In genomic region chr5:45037927-45038326, GRCh38 we compare ENCODE assay signal across 16 cellular contexts.
"Had no signal": no experiment of that assay in that cellular context is flagged by ENCODE, and none has a peak within 500 bp of the region (broad histone marks: within the 10 kb centered on the region; RNA-seq: fewer than 3 reads in every experiment).

No MANE protein-coding gene starts in this region.

- DNase-seq: immature natural killer cell; kidney; left cardiac atrium; left ventricle myocardium inferior; lower lobe of right lung; natural killer cell; ovary; right cardiac atrium; stimulated activated CD4-positive, alpha-beta T cell treated with anti-CD3 and anti-CD28 coated beads, Interleukin-12 subunit alpha, Interleukin-12 subunit beta, amount 100 ng/mL, for 4 hours; stimulated activated naive CD4-positive, alpha-beta T cell; stomach had no signal

- H3K4me3 ChIP-seq: left ventricle myocardium inferior, lower lobe of right lung, ovary, stomach had no signal

- FAIRE-seq: small intestine had no signal

- H3K27ac Mint-ChIP-seq: immature natural killer cell, memory B cell, mesothelial cell of epicardium, natural killer cell had no signal

- ATAC-seq: foreskin keratinocyte, natural killer cell, right cardiac atrium had no signal

- H3K36me3 Mint-ChIP-seq: immature natural killer cell, memory B cell, mesothelial cell of epicardium, natural killer cell had no signal

- H3K9me3 Mint-ChIP-seq: memory B cell, mesothelial cell of epicardium, neural crest cell had no signal

- H3K27me3 ChIP-seq: foreskin keratinocyte, ovary, stomach had no signal

- H3K27ac ChIP-seq: foreskin keratinocyte, left ventricle myocardium inferior, lower lobe of right lung, ovary, stomach had no signal

- H3K4me3 Mint-ChIP-seq: immature natural killer cell, memory B cell, mesothelial cell of epicardium, natural killer cell, neural crest cell had no signal

- H3K4me1 ChIP-seq: foreskin keratinocyte, lower lobe of right lung, stomach had no signal

- H3K4me1 Mint-ChIP-seq: immature natural killer cell, memory B cell, mesothelial cell of epicardium, natural killer cell, neural crest cell had no signal

- H3K27me3 Mint-ChIP-seq: memory B cell had no signal

- H3K9me3 ChIP-seq: left ventricle myocardium inferior, lower lobe of right lung, ovary, stomach had no signal

- H3K36me3 ChIP-seq: left ventricle myocardium inferior, lower lobe of right lung, ovary, stomach had no signal
